8 cellular contexts compared by ENCODE assay signal in genomic region chr9:132214027-132214622, GRCh38. TPM values are rescaled to one million over a fixed set of nuclear protein-coding genes. Genes with fewer than 3 reads are reported as not detected.
DNase-seq lines count a peak whose midpoint lies in the region; ATAC-seq and TF ChIP-seq lines count a peak whose summit lies in the region.

No MANE protein-coding gene starts in this region.

- ATAC-seq in mucosa of descending colon (peak; percentile 36), GM18858 (IDR thresholded peaks at IDR 0.05; ENCODE audit: unreplicated experiment) (no peak), GM21526 (IDR thresholded peaks at IDR 0.05; ENCODE audit: low FRiP score, unreplicated experiment) (no peak), GM21447 (IDR thresholded peaks at IDR 0.05; ENCODE audit: unreplicated experiment) (no peak)

- H3K27me3 ChIP-seq in suprapubic skin: peaks cover 4% of the 10 kb centered on the region

- TF ChIP-seq POLR2A in suprapubic skin (IDR thresholded peaks at IDR 0.05): no peak

- H3K4me1 ChIP-seq in mucosa of descending colon (ENCODE audit: low read depth) (no peaks in the 10 kb centered on the region), suprapubic skin (peaks cover 10% of the 10 kb centered on the region)

- TF ChIP-seq CTCF in epithelial cell of esophagus (IDR thresholded peaks at IDR 0.05; ENCODE audit: insufficient read depth, low read depth, low read length, missing control alignments) (no peak), mucosa of descending colon (IDR thresholded peaks at IDR 0.05) (no peak), suprapubic skin (IDR thresholded peaks at IDR 0.05) (no peak)

- peak; percentile 85 for DNase-seq in EH (ENCODE audit: low read depth)
- peak; percentile 88 for DNase-seq in NCI-H446 treated with DMSO at 0.1 percent for 48 hours (lab: John Stamatoyannopoulos, UW)
- peak; percentile 85 for DNase-seq in epithelial cell of esophagus (ENCODE audit: low read depth)
- DNase-seq in mucosa of descending colon: no peak
- no peak for DNase-seq in suprapubic skin (ENCODE audit: low spot score in 2 of 2)

- H3K4me3 ChIP-seq in epithelial cell of esophagus (ENCODE audit: low read length) (no peak overlapping the region), mucosa of descending colon (no peak overlapping the region), suprapubic skin (no peak overlapping the region)

- 10% methylated on average over 12 of the region's 18 CpGs for WGBS in suprapubic skin

- H3K9me3 ChIP-seq in mucosa of descending colon (no peaks in the 10 kb centered on the region), suprapubic skin (no peaks in the 10 kb centered on the region)

- intact Hi-C loops in mucosa of descending colon (cut with DNase I, micrococcal nuclease): no loop called here

- no peaks in the 10 kb centered on the region for H3K36me3 ChIP-seq in mucosa of descending colon (ENCODE audit: low read depth)
- no peaks in the 10 kb centered on the region for H3K36me3 ChIP-seq in suprapubic skin

- H3K27ac ChIP-seq in suprapubic skin: no peak overlapping the region

- no peak for TF ChIP-seq EP300 in suprapubic skin (IDR thresholded peaks at IDR 0.05)

RNA-seq across cellular contexts. Expression of gene NTNG2, which starts 52.3 kb away (rescaled TPM):
- total RNA-seq in mucosa of descending colon: under 1 TPM; 0.41 to 0.73 (median 0.43) TPM
- total RNA-seq in suprapubic skin: under 1 TPM; 0.08 to 0.80 (median 0.37) TPM

Comparison
In these comparisons a context has a peak if more than half of its experiments do, and no peak if none do; other contexts are left out.
1. DNase-seq: peak in EH (single experiment), NCI-H446 treated with DMSO at 0.1 percent for 48 hours (single experiment) and epithelial cell of esophagus (single experiment); none in mucosa of descending colon (0 of 3) and suprapubic skin (0 of 2).